8 cellular contexts compared by ENCODE assay signal in genomic region chr1:85330711-85331290, GRCh38. TPM values are rescaled to one million over a fixed set of nuclear protein-coding genes. Genes with fewer than 3 reads are reported as not detected.
DNase-seq lines count a peak whose midpoint lies in the region; ATAC-seq and TF ChIP-seq lines count a peak whose summit lies in the region.

No MANE protein-coding gene starts in this region.

- H3K27ac Mint-ChIP-seq in Caco-2 (ENCODE audit: unreplicated experiment) = peak overlapping the region; percentile 89

- no peaks in the 10 kb centered on the region for H3K36me3 ChIP-seq in Caco-2 (ENCODE audit: control insufficient read depth, insufficient read depth, low read length)
- H3K36me3 ChIP-seq in breast epithelium = no peaks in the 10 kb centered on the region

- peaks cover 25% of the 10 kb centered on the region for H3K4me1 Mint-ChIP-seq in Caco-2 (ENCODE audit: low read depth, unreplicated experiment)

- H3K4me3 ChIP-seq in Caco-2 (ENCODE audit: low read depth, low read length) = no peak overlapping the region
- no peak overlapping the region for H3K4me3 ChIP-seq in breast epithelium

- BruUV-seq in Caco-2 (replicated peaks; lab: Mats Ljungman, UMichigan) = no TSS peak

- TF ChIP-seq POLR2A in breast epithelium (IDR thresholded peaks at IDR 0.05) = no peak

- peak overlapping the region; percentile 46 for H3K4me3 Mint-ChIP-seq in Caco-2 (ENCODE audit: unreplicated experiment)

- peak overlapping the region; percentile 3 to 73 for H3K27ac ChIP-seq in breast epithelium

- CTCF ChIA-PET in Caco-2 (lab: Charles Lee) = no interaction called here

- no peaks in the 10 kb centered on the region for H3K9me3 ChIP-seq in Caco-2
- H3K9me3 ChIP-seq in breast epithelium = no peaks in the 10 kb centered on the region

- DNase-seq in Caco-2 (no peak), breast epithelium (ENCODE audit: low spot score in 2 of 2) (no peak), myocyte (ENCODE audit: low read depth) (peak; percentile 98), NCI-H2227 treated with DMSO at 0.1 percent for 48 hours (lab: John Stamatoyannopoulos, UW) (no peak), NCI-H146 treated with DMSO at 0.1 percent for 48 hours (lab: John Stamatoyannopoulos, UW; ENCODE audit: unreplicated experiment) (no peak)
- no peak for DNase-seq in stimulated activated naive CD4-positive, alpha-beta T cell treated with Interleukin-2 at 50 U/mL for 16 hours (lab: John Stamatoyannopoulos, UW)
- no peak for DNase-seq in activated CD4-positive, alpha-beta T cell treated with anti-CD3 and anti-CD28 coated beads for 4 hours

- peaks cover 10% of the 10 kb centered on the region for H3K36me3 Mint-ChIP-seq in Caco-2 (ENCODE audit: insufficient read depth, unreplicated experiment)

- no peaks in the 10 kb centered on the region for H3K27me3 ChIP-seq in Caco-2 (replicated peaks; ENCODE audit: control insufficient read depth, insufficient read depth, low read length)
- no peaks in the 10 kb centered on the region for H3K27me3 ChIP-seq in breast epithelium

- H3K9me3 Mint-ChIP-seq in Caco-2 (ENCODE audit: unreplicated experiment) = peaks cover 7% of the 10 kb centered on the region

- H3K27me3 Mint-ChIP-seq in Caco-2 (ENCODE audit: insufficient read depth, unreplicated experiment) = no peaks in the 10 kb centered on the region

- H3K4me1 ChIP-seq in Caco-2 (peaks cover 55% of the 10 kb centered on the region), breast epithelium (no peaks in the 10 kb centered on the region)

- POLR2A ChIA-PET in Caco-2 (lab: Charles Lee) = no interaction called here

- peak; percentile 59 for ATAC-seq in HG03097 (IDR thresholded peaks at IDR 0.05; ENCODE audit: low FRiP score, unreplicated experiment)

- intact Hi-C loops in Caco-2 (cut with micrococcal nuclease; ENCODE audit: unreplicated experiment) = no loop called here
- intact Hi-C loops in breast epithelium (cut with DNase I; ENCODE audit: low total_unique reads) = no loop called here

- no peak for TF ChIP-seq CTCF in Caco-2 (IDR thresholded peaks at IDR 0.05; ENCODE audit: insufficient read depth in 1 of 2, low read depth in 1 of 2, low read length in 1 of 2, severe bottlenecking in 1 of 2, unreplicated experiment in 1 of 2)
- TF ChIP-seq CTCF in breast epithelium (IDR thresholded peaks at IDR 0.05) = no peak

RNA-seq across cellular contexts. Expression of gene BCL10, which starts 54.4 kb away (rescaled TPM):
- 18.1 and 18.6 TPM in 2 replicates for total RNA-seq in Caco-2 (2022)
- 10 to 100 TPM; 16.5 to 23.6 (median 17.7) TPM for total RNA-seq in breast epithelium
- 14.3 and 15.6 TPM in 2 replicates for total RNA-seq in myocyte
- 9.1 TPM for polyA plus RNA-seq in myocyte (2012)
